Comparison of ENCODE assay signal across 26 cellular contexts in genomic region chr10:128001886-128002285, GRCh38.
DNase-seq lines count a peak whose midpoint lies in the region; ATAC-seq and TF ChIP-seq lines count a peak whose summit lies in the region.
"Had no signal": no experiment of that assay in that cellular context is flagged by ENCODE, and none has a peak within 500 bp of the region (broad histone marks: within the 10 kb centered on the region; RNA-seq: fewer than 3 reads in every experiment).

No MANE protein-coding gene starts in this region.

- H3K4me3 ChIP-seq in dorsolateral prefrontal cortex (peak overlapping the region in 51 of 59 donors; percentile 0 to 69 (median 43)), right atrium auricular region (no peak overlapping the region)
- H3K4me3 ChIP-seq: colonic mucosa, GM12878, MG63, SJCRH30, thyroid gland had no signal

- H3K9me3 Mint-ChIP-seq in stimulated activated memory B cell treated with anti-CD40 and anti-IgM and Interleukin-4, amounts not matched to agents 10 μg/mL and 1 μg/mL and 100 μg/mL, for 72 hours: no peaks in the 10 kb centered on the region
- H3K9me3 Mint-ChIP-seq: activated naive CD4-positive, alpha-beta T cell treated with anti-CD3 and anti-CD28 coated beads, Interleukin-2, amount 50 U/mL, for 24 hours; naive thymus-derived CD4-positive, alpha-beta T cell; stimulated activated naive CD8-positive, alpha-beta T cell treated with anti-CD3 and anti-CD28 coated beads, Interleukin-15, Interleukin-2, amounts not matched to agents 100 ng/mL and 50 ng/mL, for 24 hours had no signal

- peak; percentile 38 for DNase-seq in MV-4-11 (lab: John Stamatoyannopoulos, UW)
- DNase-seq in dorsolateral prefrontal cortex: no peak
- no peak for DNase-seq in right atrium auricular region (ENCODE audit: low spot score)
- no peak for DNase-seq in NCI-H510A (lab: John Stamatoyannopoulos, UW)
- DNase-seq: activated CD8-positive, alpha-beta T cell treated with anti-CD3 and anti-CD28 coated beads, Interleukin-2, amount 10 ng/mL, durations not matched to agents 7 days and 5 days; amniotic stem cell; BE2C; colonic mucosa; DMS153; effector memory CD4-positive, alpha-beta T cell; islet precursor cell; MG63; naive thymus-derived CD4-positive, alpha-beta T cell; NCI-H1436; NCI-H774; SJCRH30; small intestine; SW 1271; thyroid gland had no signal

- no peaks in the 10 kb centered on the region for H3K9me3 ChIP-seq in right atrium auricular region
- H3K9me3 ChIP-seq: BE2C, colonic mucosa, MG63, SJCRH30, thyroid gland had no signal

- H3K36me3 ChIP-seq in right atrium auricular region: no peaks in the 10 kb centered on the region
- H3K36me3 ChIP-seq: BE2C, colonic mucosa, MG63, SJCRH30, thyroid gland had no signal

- peak in 1 of 56 donors; percentile 6 for TF ChIP-seq CTCF in dorsolateral prefrontal cortex (IDR thresholded peaks at IDR 0.05 in 54 of 56, conservative IDR thresholded peaks at IDR 0.05 in 2 of 56; ENCODE audit: low read depth in 1 of 56, partially characterized antibody in 56 of 56)
- TF ChIP-seq CTCF in right atrium auricular region (IDR thresholded peaks at IDR 0.05): no peak

- no peak overlapping the region for H3K27ac Mint-ChIP-seq in stimulated activated memory B cell treated with anti-CD40 and anti-IgM and Interleukin-4, amounts not matched to agents 10 μg/mL and 1 μg/mL and 100 μg/mL, for 72 hours
- H3K27ac Mint-ChIP-seq: activated CD8-positive, alpha-beta T cell treated with anti-CD3 and anti-CD28 coated beads, Interleukin-2, amount 10 ng/mL, durations not matched to agents 7 days and 5 days; activated naive CD4-positive, alpha-beta T cell treated with anti-CD3 and anti-CD28 coated beads, Interleukin-2, amount 50 U/mL, for 24 hours; stimulated activated naive CD8-positive, alpha-beta T cell treated with anti-CD3 and anti-CD28 coated beads, Interleukin-15, Interleukin-2, amounts not matched to agents 100 ng/mL and 50 ng/mL, for 24 hours had no signal

- H3K27ac ChIP-seq in dorsolateral prefrontal cortex (peak overlapping the region in 54 of 59 donors; percentile 18 to 86 (median 72)), right atrium auricular region (peak overlapping the region; percentile 61 to 76)
- H3K27ac ChIP-seq: colonic mucosa, KMS-11, SJCRH30 had no signal

- H3K27me3 Mint-ChIP-seq in stimulated activated memory B cell treated with anti-CD40 and anti-IgM and Interleukin-4, amounts not matched to agents 10 μg/mL and 1 μg/mL and 100 μg/mL, for 72 hours: peaks cover 23% of the 10 kb centered on the region
- H3K27me3 Mint-ChIP-seq: activated naive CD4-positive, alpha-beta T cell treated with anti-CD3 and anti-CD28 coated beads, Interleukin-2, amount 50 U/mL, for 24 hours had no signal

- H3K4me1 ChIP-seq in right atrium auricular region: peaks cover 0 to 47% of the 10 kb centered on the region in 2 donors
- H3K4me1 ChIP-seq: BE2C, colonic mucosa, SJCRH30 had no signal

- no peaks in the 10 kb centered on the region for H3K27me3 ChIP-seq in dorsolateral prefrontal cortex
- no peaks in the 10 kb centered on the region for H3K27me3 ChIP-seq in right atrium auricular region
- H3K27me3 ChIP-seq: BE2C, colonic mucosa, MG63, thyroid gland had no signal

- ATAC-seq in stimulated activated memory B cell treated with anti-CD40 and anti-IgM and Interleukin-4, amounts not matched to agents 10 μg/mL and 1 μg/mL and 100 μg/mL, for 72 hours: peak; percentile 28
- no peak for ATAC-seq in HG03571 (IDR thresholded peaks at IDR 0.05; ENCODE audit: unreplicated experiment)
- no peak for ATAC-seq in GM18519 (IDR thresholded peaks at IDR 0.05; ENCODE audit: low FRiP score, unreplicated experiment)
- ATAC-seq: activated CD8-positive, alpha-beta T cell treated with anti-CD3 and anti-CD28 coated beads, Interleukin-2, amount 10 ng/mL, durations not matched to agents 7 days and 5 days; GM12878; naive thymus-derived CD4-positive, alpha-beta T cell had no signal

- intact Hi-C loops in dorsolateral prefrontal cortex (cut with DNase I): no loop called here

- H3K4me3 Mint-ChIP-seq in stimulated activated memory B cell treated with anti-CD40 and anti-IgM and Interleukin-4, amounts not matched to agents 10 μg/mL and 1 μg/mL and 100 μg/mL, for 72 hours: no peak overlapping the region
- H3K4me3 Mint-ChIP-seq: activated CD8-positive, alpha-beta T cell treated with anti-CD3 and anti-CD28 coated beads, Interleukin-2, amount 10 ng/mL, durations not matched to agents 7 days and 5 days; activated naive CD4-positive, alpha-beta T cell treated with anti-CD3 and anti-CD28 coated beads, Interleukin-2, amount 50 U/mL, for 24 hours; naive thymus-derived CD4-positive, alpha-beta T cell; stimulated activated naive CD8-positive, alpha-beta T cell treated with anti-CD3 and anti-CD28 coated beads, Interleukin-15, Interleukin-2, amounts not matched to agents 100 ng/mL and 50 ng/mL, for 24 hours had no signal

- peaks cover 5% of the 10 kb centered on the region for H3K4me1 Mint-ChIP-seq in stimulated activated memory B cell treated with anti-CD40 and anti-IgM and Interleukin-4, amounts not matched to agents 10 μg/mL and 1 μg/mL and 100 μg/mL, for 72 hours
- H3K4me1 Mint-ChIP-seq: activated naive CD4-positive, alpha-beta T cell treated with anti-CD3 and anti-CD28 coated beads, Interleukin-2, amount 50 U/mL, for 24 hours had no signal

- H3K36me3 Mint-ChIP-seq in stimulated activated memory B cell treated with anti-CD40 and anti-IgM and Interleukin-4, amounts not matched to agents 10 μg/mL and 1 μg/mL and 100 μg/mL, for 72 hours: no peaks in the 10 kb centered on the region
- H3K36me3 Mint-ChIP-seq: activated naive CD4-positive, alpha-beta T cell treated with anti-CD3 and anti-CD28 coated beads, Interleukin-2, amount 50 U/mL, for 24 hours; naive thymus-derived CD4-positive, alpha-beta T cell had no signal

Comparison
In these comparisons a context has a peak if more than half of its experiments do, and no peak if none do; other contexts are left out.
1. H3K4me3 ChIP-seq: peak in dorsolateral prefrontal cortex (51 of 59); none in right atrium auricular region (0 of 2).